ENCODE assay signal across 8 cellular contexts in genomic region chr1:154863702-154864174, GRCh38. TPM values are rescaled to one million over a fixed set of nuclear protein-coding genes. Genes with fewer than 3 reads are reported as not detected.
A peak's percentile ranks its signal among the peaks of the same experiment; 100 is the strongest.
DNase-seq lines count a peak whose midpoint lies in the region; ATAC-seq and TF ChIP-seq lines count a peak whose summit lies in the region.

No MANE protein-coding gene starts in this region.

- peaks cover 2% of the 10 kb centered on the region for H3K4me1 Mint-ChIP-seq in Caco-2 (ENCODE audit: low read depth, unreplicated experiment)

- H3K27ac Mint-ChIP-seq in Caco-2 (ENCODE audit: unreplicated experiment) = no peak overlapping the region

- H3K36me3 ChIP-seq in Caco-2 (ENCODE audit: control insufficient read depth, insufficient read depth, low read length) (no peaks in the 10 kb centered on the region), right atrium auricular region (no peaks in the 10 kb centered on the region), thyroid gland (no peaks in the 10 kb centered on the region)

- H3K27ac ChIP-seq in right atrium auricular region (no peak overlapping the region), thyroid gland (peak overlapping the region in 1 of 3 donors; percentile 53)

- POLR2A ChIA-PET in Caco-2 (lab: Charles Lee) = no interaction called here

- TF ChIP-seq POLR2A in thyroid gland (IDR thresholded peaks at IDR 0.05) (no peak), lower leg skin (IDR thresholded peaks at IDR 0.05) (no peak)

- H3K4me1 ChIP-seq in Caco-2 (no peaks in the 10 kb centered on the region), right atrium auricular region (peaks cover 0 to 26% of the 10 kb centered on the region in 2 donors), thyroid gland (peaks cover 0 to 7% of the 10 kb centered on the region in 2 donors)

- no peaks in the 10 kb centered on the region for H3K36me3 Mint-ChIP-seq in Caco-2 (ENCODE audit: insufficient read depth, unreplicated experiment)

- intact Hi-C loops in Caco-2 (cut with micrococcal nuclease; ENCODE audit: unreplicated experiment) (no loop called here), thyroid gland (cut with DNase I) (no loop called here), lower leg skin (cut with DNase I; ENCODE audit: low total_unique reads) (no loop called here)

- no TSS peak for BruUV-seq in Caco-2 (replicated peaks; lab: Mats Ljungman, UMichigan)

- H3K9me3 ChIP-seq in Caco-2 (no peaks in the 10 kb centered on the region), right atrium auricular region (no peaks in the 10 kb centered on the region), thyroid gland (no peaks in the 10 kb centered on the region)

- no peak overlapping the region for H3K4me3 ChIP-seq in Caco-2 (ENCODE audit: low read depth, low read length)
- no peak overlapping the region for H3K4me3 ChIP-seq in right atrium auricular region
- no peak overlapping the region for H3K4me3 ChIP-seq in thyroid gland (replicated peaks in 1 of 3)
- H3K4me3 ChIP-seq in lower leg skin (ENCODE audit: low read depth, poor library complexity, severe bottlenecking) = no peak overlapping the region

- H3K27me3 ChIP-seq in Caco-2 (replicated peaks; ENCODE audit: control insufficient read depth, insufficient read depth, low read length) = peaks cover 2% of the 10 kb centered on the region; the same call in 1 of the 2 replicates
- no peaks in the 10 kb centered on the region for H3K27me3 ChIP-seq in right atrium auricular region
- no peaks in the 10 kb centered on the region for H3K27me3 ChIP-seq in thyroid gland

- peak; percentile 33 for ATAC-seq in GM19351 (IDR thresholded peaks at IDR 0.05; ENCODE audit: unreplicated experiment)
- no peak for ATAC-seq in HG02678 (IDR thresholded peaks at IDR 0.05; ENCODE audit: unreplicated experiment)

- peak in 1 of 2 experiments; percentile 57 for DNase-seq in Caco-2
- peak; percentile 33 for DNase-seq in NCI-H146 (lab: John Stamatoyannopoulos, UW)
- peak; percentile 60 to 67 for DNase-seq in activated CD4-positive, alpha-beta T cell treated with anti-CD3 and anti-CD28 coated beads, Interleukin-2, amount 50 U/mL, for 48 hours
- DNase-seq in right atrium auricular region (ENCODE audit: low spot score) = no peak
- peak; percentile 22 to 38 for DNase-seq in thyroid gland
- DNase-seq in lower leg skin (ENCODE audit: low spot score in 2 of 2) = no peak

- peak; percentile 45 to 73 for TF ChIP-seq CTCF in Caco-2 (IDR thresholded peaks at IDR 0.05; ENCODE audit: insufficient read depth in 1 of 2, low read depth in 1 of 2, low read length in 1 of 2, severe bottlenecking in 1 of 2, unreplicated experiment in 1 of 2)
- TF ChIP-seq CTCF in right atrium auricular region (IDR thresholded peaks at IDR 0.05) = peak; percentile 24 to 62
- peak; percentile 28 to 54 (median 32) for TF ChIP-seq CTCF in thyroid gland (IDR thresholded peaks at IDR 0.05)
- TF ChIP-seq CTCF in lower leg skin (IDR thresholded peaks at IDR 0.05) = no peak

- H3K9me3 Mint-ChIP-seq in Caco-2 (ENCODE audit: unreplicated experiment) = no peaks in the 10 kb centered on the region

- H3K27me3 Mint-ChIP-seq in Caco-2 (ENCODE audit: insufficient read depth, unreplicated experiment) = peaks cover 18% of the 10 kb centered on the region

- WGBS in thyroid gland, 2 donors = 74 to 75% methylated on average over 13 of the region's 13 CpGs
- WGBS in lower leg skin, 2 donors = 84% methylated on average over 13 of the region's 13 CpGs

- CTCF ChIA-PET in Caco-2 (lab: Charles Lee) = interaction anchor here (0.6 kb wide), 2 partner anchors 23 to 1474 kb away, joined by 3 to 4 read pairs; partner anchors contain the start of genes CCT3 and TSACC

- no peak overlapping the region for H3K4me3 Mint-ChIP-seq in Caco-2 (ENCODE audit: unreplicated experiment)

RNA-seq across cellular contexts. Expression of gene KCNN3, which starts 6.3 kb away (rescaled TPM):
- total RNA-seq in Caco-2 (2022) (0.05 TPM in 1 of 2 replicates, not detected in the other), right atrium auricular region (1 to 10 TPM; 3.9 to 4.4 TPM), thyroid gland (1 to 10 TPM; 3.5 to 5.6 (median 4.4) TPM), lower leg skin (1 to 10 TPM in 1 of 4 donors, under 1 TPM in 3; 0.13 to 2.1 (median 0.36) TPM)

Comparison
In these comparisons a context has a peak if more than half of its experiments do, and no peak if none do; other contexts are left out.
1. DNase-seq: peak in NCI-H146 (single experiment), activated CD4-positive, alpha-beta T cell treated with anti-CD3 and anti-CD28 coated beads, Interleukin-2, amount 50 U/mL, for 48 hours (2 of 2) and thyroid gland (2 of 2); none in right atrium auricular region (single experiment) and lower leg skin (0 of 2).
2. CTCF ChIP-seq: peak in Caco-2 (2 of 2), right atrium auricular region (2 of 2) and thyroid gland (6 of 6); none in lower leg skin (0 of 3).